In the genomic region with DNA sequence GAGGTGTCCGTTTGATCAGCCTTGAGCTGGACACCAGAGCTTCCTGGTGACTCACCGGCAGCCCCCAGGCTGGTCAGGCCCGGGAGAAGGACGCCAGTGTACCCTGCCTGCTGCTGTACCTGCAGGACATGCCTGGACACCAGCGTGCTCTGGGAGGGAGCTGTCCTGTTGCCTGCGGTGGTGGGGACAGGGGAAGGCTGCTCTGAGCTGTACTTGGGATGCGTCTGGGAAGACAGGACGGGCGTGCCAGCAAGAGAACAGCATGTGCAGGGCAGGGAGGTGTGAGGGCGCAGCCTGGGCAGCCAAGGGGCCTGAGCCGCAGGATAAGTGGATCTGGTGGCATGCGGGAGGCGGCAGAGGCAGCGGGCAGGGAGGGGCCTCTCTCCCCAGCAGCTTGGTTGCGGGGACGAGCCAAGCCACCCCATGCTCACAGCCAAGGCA, we compare ENCODE assay signal across 10 cellular contexts. TPM values are rescaled to one million over a fixed set of nuclear protein-coding genes. Genes with fewer than 3 reads are reported as not detected.
DNase-seq lines count a peak whose midpoint lies in the region; ATAC-seq and TF ChIP-seq lines count a peak whose summit lies in the region.
"Had no signal": no experiment of that assay in that cellular context is flagged by ENCODE, and none has a peak within 500 bp of the region (broad histone marks: within the 10 kb centered on the region; RNA-seq: fewer than 3 reads in every experiment).

No MANE protein-coding gene starts in this region.

- H3K4me3 Mint-ChIP-seq in activated naive CD8-positive, alpha-beta T cell: peak overlapping the region; percentile 35
- no peak overlapping the region for H3K4me3 Mint-ChIP-seq in activated naive CD8-positive, alpha-beta T cell treated with anti-CD3 and anti-CD28 coated beads for 36 hours
- H3K4me3 Mint-ChIP-seq in activated CD8-positive, alpha-beta memory T cell treated with anti-CD3 and anti-CD28 coated beads, Interleukin-2, amount 10 ng/mL, durations not matched to agents 7 days and 5 days: no peak overlapping the region

- H3K27me3 Mint-ChIP-seq in activated naive CD8-positive, alpha-beta T cell: peaks cover 13% of the 10 kb centered on the region
- H3K27me3 Mint-ChIP-seq in activated naive CD8-positive, alpha-beta T cell treated with anti-CD3 and anti-CD28 coated beads for 36 hours: peaks cover 38% of the 10 kb centered on the region
- H3K27me3 Mint-ChIP-seq in activated CD8-positive, alpha-beta memory T cell treated with anti-CD3 and anti-CD28 coated beads, Interleukin-2, amount 10 ng/mL, durations not matched to agents 7 days and 5 days: peaks cover 36% of the 10 kb centered on the region

- intact Hi-C loops in upper lobe of right lung (cut with DNase I): loop anchor here (2.0 kb wide), 1 partner anchor 225 kb away; no protein-coding TSS in a partner anchor

- H3K4me3 ChIP-seq in coronary artery (peak overlapping the region; percentile 58), upper lobe of right lung (no peak overlapping the region)

- no peak overlapping the region for H3K27ac Mint-ChIP-seq in activated naive CD8-positive, alpha-beta T cell
- H3K27ac Mint-ChIP-seq in activated naive CD8-positive, alpha-beta T cell treated with anti-CD3 and anti-CD28 coated beads for 36 hours: no peak overlapping the region
- no peak overlapping the region for H3K27ac Mint-ChIP-seq in activated CD8-positive, alpha-beta memory T cell treated with anti-CD3 and anti-CD28 coated beads, Interleukin-2, amount 10 ng/mL, durations not matched to agents 7 days and 5 days

- H3K9me3 ChIP-seq in upper lobe of right lung: no peaks in the 10 kb centered on the region

- peak; percentile 10 for ATAC-seq in upper lobe of right lung
- no peak for ATAC-seq in activated CD8-positive, alpha-beta memory T cell treated with anti-CD3 and anti-CD28 coated beads, Interleukin-2, amount 10 ng/mL, durations not matched to agents 7 days and 5 days

- CTCF ChIA-PET in activated CD8-positive, alpha-beta memory T cell treated with anti-CD3 and anti-CD28 coated beads, Interleukin-2, amount 10 ng/mL, durations not matched to agents 7 days and 5 days (lab: Charles Lee): interaction anchor here (1.2 to 13.1 kb wide), 10 partner anchors 10 to 686 kb away, joined by 3 to 304 read pairs (median 13); a partner anchor contains a TSS

- H3K9me3 Mint-ChIP-seq in activated naive CD8-positive, alpha-beta T cell (ENCODE audit: low read depth): no peaks in the 10 kb centered on the region
- H3K9me3 Mint-ChIP-seq in activated naive CD8-positive, alpha-beta T cell treated with anti-CD3 and anti-CD28 coated beads for 36 hours: no peaks in the 10 kb centered on the region
- no peaks in the 10 kb centered on the region for H3K9me3 Mint-ChIP-seq in activated CD8-positive, alpha-beta memory T cell treated with anti-CD3 and anti-CD28 coated beads, Interleukin-2, amount 10 ng/mL, durations not matched to agents 7 days and 5 days (ENCODE audit: low read depth)

- H3K4me1 ChIP-seq in upper lobe of right lung: peaks cover 19% of the 10 kb centered on the region

- H3K36me3 ChIP-seq in upper lobe of right lung: no peaks in the 10 kb centered on the region

- DNase-seq in activated naive CD8-positive, alpha-beta T cell treated with anti-CD3 and anti-CD28 coated beads for 36 hours: no peak
- DNase-seq in coronary artery (ENCODE audit: low spot score) (no peak), left kidney (ENCODE audit: low read depth, low spot score) (peak; percentile 34), upper lobe of right lung (no peak)
- no peak for DNase-seq in NK-92 treated with Interleukin-12 subunit alpha and Interleukin-12 subunit beta, amount 100 ng/mL, for 24 hours (lab: John Stamatoyannopoulos, UW)
- no peak for DNase-seq in stimulated activated naive CD4-positive, alpha-beta T cell (lab: John Stamatoyannopoulos, UW)
- DNase-seq in activated CD8-positive, alpha-beta memory T cell treated with anti-CD3 and anti-CD28 coated beads, Interleukin-2, amount 10 ng/mL, durations not matched to agents 7 days and 5 days: no peak

- TF ChIP-seq CTCF in coronary artery (IDR thresholded peaks at IDR 0.05) (no peak), upper lobe of right lung (IDR thresholded peaks at IDR 0.05) (no peak)

- H3K36me3 Mint-ChIP-seq in activated naive CD8-positive, alpha-beta T cell: no peaks in the 10 kb centered on the region
- H3K36me3 Mint-ChIP-seq in activated naive CD8-positive, alpha-beta T cell treated with anti-CD3 and anti-CD28 coated beads for 36 hours: no peaks in the 10 kb centered on the region
- H3K36me3 Mint-ChIP-seq in activated CD8-positive, alpha-beta memory T cell treated with anti-CD3 and anti-CD28 coated beads, Interleukin-2, amount 10 ng/mL, durations not matched to agents 7 days and 5 days: no peaks in the 10 kb centered on the region

- H3K4me1 Mint-ChIP-seq in activated naive CD8-positive, alpha-beta T cell (ENCODE audit: low read depth): peaks cover 12% of the 10 kb centered on the region
- H3K4me1 Mint-ChIP-seq in activated naive CD8-positive, alpha-beta T cell treated with anti-CD3 and anti-CD28 coated beads for 36 hours: peaks cover 23% of the 10 kb centered on the region
- H3K4me1 Mint-ChIP-seq in activated CD8-positive, alpha-beta memory T cell treated with anti-CD3 and anti-CD28 coated beads, Interleukin-2, amount 10 ng/mL, durations not matched to agents 7 days and 5 days: peaks cover 21% of the 10 kb centered on the region

- no peak overlapping the region for H3K27ac ChIP-seq in coronary artery
- H3K27ac ChIP-seq in upper lobe of right lung: no peak overlapping the region
- H3K27ac ChIP-seq: C4-2B had no signal

- H3K27me3 ChIP-seq in upper lobe of right lung: peaks cover 22% of the 10 kb centered on the region

RNA-seq across cellular contexts. Expression of a gene that starts 32.8 kb away (rescaled TPM):
- total RNA-seq in activated naive CD8-positive, alpha-beta T cell treated with anti-CD3 and anti-CD28 coated beads for 36 hours: 1 to 10 TPM; 2.5 to 2.8 TPM
- 10.7 TPM for total RNA-seq in upper lobe of right lung
- total RNA-seq in activated CD8-positive, alpha-beta memory T cell treated with anti-CD3 and anti-CD28 coated beads, Interleukin-2, amount 10 ng/mL, durations not matched to agents 7 days and 5 days: 1 to 10 TPM; 2.2 to 2.5 TPM

RNA-seq across cellular contexts. Expression of a gene that starts 33.7 kb away (rescaled TPM):
- 10 to 100 TPM; 55.2 to 56.4 TPM for total RNA-seq in activated naive CD8-positive, alpha-beta T cell treated with anti-CD3 and anti-CD28 coated beads for 36 hours
- 41.5 TPM for total RNA-seq in upper lobe of right lung
- 10 to 100 TPM; 36.4 to 49.1 TPM for total RNA-seq in activated CD8-positive, alpha-beta memory T cell treated with anti-CD3 and anti-CD28 coated beads, Interleukin-2, amount 10 ng/mL, durations not matched to agents 7 days and 5 days

RNA-seq across cellular contexts. Expression of a gene that starts 33.8 kb away (rescaled TPM):
- not detected for total RNA-seq in activated naive CD8-positive, alpha-beta T cell treated with anti-CD3 and anti-CD28 coated beads for 36 hours
- total RNA-seq in upper lobe of right lung: not detected
- not detected for total RNA-seq in activated CD8-positive, alpha-beta memory T cell treated with anti-CD3 and anti-CD28 coated beads, Interleukin-2, amount 10 ng/mL, durations not matched to agents 7 days and 5 days
- total RNA-seq: mononuclear cell had no signal
